ENCODE assay signal across 9 cellular contexts in genomic region chr10:132684164-132684891, GRCh38.
A peak's percentile ranks its signal among the peaks of the same experiment; 100 is the strongest.
DNase-seq lines count a peak whose midpoint lies in the region; ATAC-seq and TF ChIP-seq lines count a peak whose summit lies in the region.
"Had no signal": no experiment of that assay in that cellular context is flagged by ENCODE, and none has a peak within 500 bp of the region (broad histone marks: within the 10 kb centered on the region; RNA-seq: fewer than 3 reads in every experiment).

No MANE protein-coding gene starts in this region.

- peak overlapping the region; percentile 30 for H3K27ac Mint-ChIP-seq in activated CD8-positive, alpha-beta T cell treated with anti-CD3 and anti-CD28 coated beads, Interleukin-2, amount 10 ng/mL, durations not matched to agents 7 days and 5 days
- peak overlapping the region; percentile 73 to 88 (median 84) for H3K27ac Mint-ChIP-seq in immature natural killer cell

- H3K36me3 ChIP-seq in suprapubic skin, result no peaks in the 10 kb centered on the region

- no peaks in the 10 kb centered on the region for H3K27me3 ChIP-seq in suprapubic skin

- no peak overlapping the region for H3K4me3 ChIP-seq in suprapubic skin

- ATAC-seq in GM18520 (IDR thresholded peaks at IDR 0.05; ENCODE audit: unreplicated experiment), result peak; percentile 47
- ATAC-seq in HG03354 (IDR thresholded peaks at IDR 0.05; ENCODE audit: poor library complexity, severe bottlenecking, unreplicated experiment), result peak; percentile 79
- peak; percentile 94 for ATAC-seq in activated CD8-positive, alpha-beta T cell treated with anti-CD3 and anti-CD28 coated beads, Interleukin-2, amount 10 ng/mL, durations not matched to agents 7 days and 5 days

- POLR2A ChIA-PET in activated CD8-positive, alpha-beta T cell treated with anti-CD3 and anti-CD28 coated beads, Interleukin-2, amount 10 ng/mL, durations not matched to agents 7 days and 5 days (lab: Charles Lee), result interaction anchor here (0.6 kb wide), 1 partner anchor 50 kb away, joined by 3 read pairs; no protein-coding TSS in a partner anchor

- CTCF ChIA-PET in activated CD8-positive, alpha-beta T cell treated with anti-CD3 and anti-CD28 coated beads, Interleukin-2, amount 10 ng/mL, durations not matched to agents 7 days and 5 days (lab: Charles Lee), result interaction anchor here (3.2 kb wide), 1 partner anchor 30 kb away, joined by 10 read pairs; no protein-coding TSS in a partner anchor

- H3K36me3 Mint-ChIP-seq in activated CD8-positive, alpha-beta T cell treated with anti-CD3 and anti-CD28 coated beads, Interleukin-2, amount 10 ng/mL, durations not matched to agents 7 days and 5 days (ENCODE audit: low read depth), result peaks cover 2% of the 10 kb centered on the region
- peaks cover 0 to 4% (median 0%) of the 10 kb centered on the region in 3 donors for H3K36me3 Mint-ChIP-seq in immature natural killer cell

- H3K4me3 Mint-ChIP-seq in activated CD8-positive, alpha-beta T cell treated with anti-CD3 and anti-CD28 coated beads, Interleukin-2, amount 10 ng/mL, durations not matched to agents 7 days and 5 days, result no peak overlapping the region
- H3K4me3 Mint-ChIP-seq in immature natural killer cell, result peak overlapping the region; percentile 30 to 81 (median 54)

- no peaks in the 10 kb centered on the region for H3K9me3 ChIP-seq in suprapubic skin

- WGBS in suprapubic skin, result 92% methylated on average over 12 of the region's 12 CpGs

- peak; percentile 75 for DNase-seq in activated CD8-positive, alpha-beta T cell treated with anti-CD3 and anti-CD28 coated beads, Interleukin-2, amount 10 ng/mL, durations not matched to agents 7 days and 5 days
- DNase-seq in immature natural killer cell, result peak; percentile 56 to 62 (median 58)
- peak; percentile 32 to 40 for DNase-seq in suprapubic skin (ENCODE audit: low spot score in 2 of 2)
- DNase-seq in NCI-H510A (lab: John Stamatoyannopoulos, UW), result no peak
- no peak for DNase-seq in AML-193 (lab: John Stamatoyannopoulos, UW)
- no peak for DNase-seq in NCI-H774 (lab: John Stamatoyannopoulos, UW)

- no peak overlapping the region for H3K27ac ChIP-seq in suprapubic skin
- H3K27ac ChIP-seq: KMS-11 had no signal

- TF ChIP-seq CTCF in suprapubic skin (IDR thresholded peaks at IDR 0.05), result no peak

- TF ChIP-seq POLR2A in suprapubic skin (IDR thresholded peaks at IDR 0.05), result no peak

- H3K4me1 Mint-ChIP-seq in activated CD8-positive, alpha-beta T cell treated with anti-CD3 and anti-CD28 coated beads, Interleukin-2, amount 10 ng/mL, durations not matched to agents 7 days and 5 days (ENCODE audit: low read depth), result peaks cover 19% of the 10 kb centered on the region
- peaks cover 44 to 54% of the 10 kb centered on the region in 2 donors for H3K4me1 Mint-ChIP-seq in immature natural killer cell

- TF ChIP-seq EP300 in suprapubic skin (IDR thresholded peaks at IDR 0.05), result no peak

- H3K9me3 Mint-ChIP-seq in activated CD8-positive, alpha-beta T cell treated with anti-CD3 and anti-CD28 coated beads, Interleukin-2, amount 10 ng/mL, durations not matched to agents 7 days and 5 days (ENCODE audit: insufficient read depth), result no peaks in the 10 kb centered on the region
- H3K9me3 Mint-ChIP-seq in immature natural killer cell, result peaks cover 0 to 3% (median 0%) of the 10 kb centered on the region in 6 donors

- no peaks in the 10 kb centered on the region for H3K27me3 Mint-ChIP-seq in activated CD8-positive, alpha-beta T cell treated with anti-CD3 and anti-CD28 coated beads, Interleukin-2, amount 10 ng/mL, durations not matched to agents 7 days and 5 days (ENCODE audit: low read depth)
- H3K27me3 Mint-ChIP-seq in immature natural killer cell (ENCODE audit: low read depth in 3 of 3), result peaks cover 0 to 3% (median under 1%) of the 10 kb centered on the region in 3 donors

- no peaks in the 10 kb centered on the region for H3K4me1 ChIP-seq in suprapubic skin

Comparison
In these comparisons a context has a peak if more than half of its experiments do, and no peak if none do; other contexts are left out.
1. DNase-seq: peak in activated CD8-positive, alpha-beta T cell treated with anti-CD3 and anti-CD28 coated beads, Interleukin-2, amount 10 ng/mL, durations not matched to agents 7 days and 5 days (single experiment), immature natural killer cell (3 of 3) and suprapubic skin (2 of 2); none in NCI-H510A (single experiment), AML-193 (0 of 2) and NCI-H774 (single experiment).
2. Peak in every context shown above with its lines, with median percentiles within 50 percentile points of each other: ATAC-seq.